Comparison of ENCODE assay signal across 1 cellular context in genomic region chr14:99124482-99125104, GRCh38.
TF ChIP-seq lines count a peak whose summit lies in the region.

No MANE protein-coding gene starts in this region.

TF ChIP-seq in HepG2, 621 proteins besides CTCF, POLR2A, EP300 and RAD21:
- TF ChIP-seq ZNF3 (CRISPR knock-in tag; IDR thresholded peaks at IDR 0.05) (no peak), BRD4 (CRISPR knock-in tag; IDR thresholded peaks at IDR 0.05) (no peak), ZNF530 (CRISPR knock-in tag; IDR thresholded peaks at IDR 0.05; ENCODE audit: low read depth) (no peak), GRHL1 (CRISPR knock-in tag; conservative IDR thresholded peaks at IDR 0.05) (no peak), MLXIP (CRISPR knock-in tag; IDR thresholded peaks at IDR 0.05; ENCODE audit: borderline replicate concordance) (no peak), ZXDC (CRISPR knock-in tag; IDR thresholded peaks at IDR 0.05) (no peak), HOXA9 (CRISPR knock-in tag; IDR thresholded peaks at IDR 0.05; ENCODE audit: borderline replicate concordance) (no peak), ZNF276 (CRISPR knock-in tag; IDR thresholded peaks at IDR 0.05; ENCODE audit: low read depth) (no peak), GZF1 (CRISPR knock-in tag; IDR thresholded peaks at IDR 0.05) (no peak), CREB1 (IDR thresholded peaks at IDR 0.05) (no peak), CREB1 (CRISPR knock-in tag; IDR thresholded peaks at IDR 0.05) (no peak), NCOA2 (CRISPR knock-in tag; IDR thresholded peaks at IDR 0.05) (no peak)
